In genomic region chr2:70002241-70002896, GRCh38 we compare ENCODE assay signal across 12 cellular contexts. TPM values are rescaled to one million over a fixed set of nuclear protein-coding genes. Genes with fewer than 3 reads are reported as not detected.
DNase-seq lines count a peak whose midpoint lies in the region; ATAC-seq, FAIRE-seq and TF ChIP-seq lines count a peak whose summit lies in the region.
"Had no signal": no experiment of that assay in that cellular context is flagged by ENCODE, and none has a peak within 500 bp of the region (broad histone marks: within the 10 kb centered on the region; RNA-seq: fewer than 3 reads in every experiment).

No MANE protein-coding gene starts in this region.

- ATAC-seq in K562 (no peak), GM21526 (IDR thresholded peaks at IDR 0.05; ENCODE audit: low FRiP score, unreplicated experiment) (no peak)

- no peak for FAIRE-seq in K562 (lab: Jason Lieb, UNC)

- TF ChIP-seq EP300 in K562 (IDR thresholded peaks at IDR 0.05; ENCODE audit: low read length) = no peak
- TF ChIP-seq EP300 in suprapubic skin (IDR thresholded peaks at IDR 0.05) = no peak

- H3K4me1 ChIP-seq in K562 (replicated peaks in 1 of 2; ENCODE audit: control insufficient read depth in 2 of 2, insufficient read depth in 2 of 2, low read length in 2 of 2) (peaks cover 27 to 34% of the 10 kb centered on the region in 2 experiments; a peak in 4 of 5 replicates), suprapubic skin (no peaks in the 10 kb centered on the region)

- H3K4me3 ChIP-seq in K562 = no peak overlapping the region
- H3K4me3 ChIP-seq in suprapubic skin = no peak overlapping the region
- H3K4me3 ChIP-seq: coronary artery had no signal

- H3K27ac Mint-ChIP-seq in activated T-cell treated with anti-CD3 and anti-CD28 coated beads, Interleukin-2, amount 50 U/mL, for 24 hours = peak overlapping the region; percentile 41

- H3K9me3 ChIP-seq in K562 (replicated peaks; ENCODE audit: control insufficient read depth, insufficient read depth, low read depth, low read length) = no peaks in the 10 kb centered on the region
- no peaks in the 10 kb centered on the region for H3K9me3 ChIP-seq in suprapubic skin

- H3K9ac ChIP-seq in K562 (ENCODE audit: insufficient read depth in 1 of 2, low read depth in 2 of 2, low read length in 2 of 2) = no peak overlapping the region; a peak in 1 of 4 replicates

- H3K27me3 ChIP-seq in K562 (ENCODE audit: control insufficient read depth in 2 of 2, insufficient read depth in 2 of 2, low read length in 2 of 2) (no peaks in the 10 kb centered on the region), suprapubic skin (no peaks in the 10 kb centered on the region)

- H3K9me1 ChIP-seq in K562 (ENCODE audit: control insufficient read depth, insufficient read depth, low read length) = no peaks in the 10 kb centered on the region

- H3K27ac ChIP-seq in K562 (ENCODE audit: extremely low read depth, low read depth, low read length) (no peak overlapping the region), suprapubic skin (no peak overlapping the region)
- H3K27ac ChIP-seq: coronary artery had no signal

- no peak overlapping the region for H3K4me3 Mint-ChIP-seq in activated T-cell treated with anti-CD3 and anti-CD28 coated beads, Interleukin-2, amount 50 U/mL, for 24 hours

- CTCF ChIA-PET in K562 (lab: Yijun Ruan, JAX; ENCODE audit: low intra/inter-chr PET ratio) = no interaction called here

- H3K4me2 ChIP-seq in K562 (ENCODE audit: insufficient read depth, low read length) = no peak overlapping the region

- peak overlapping the region; percentile 40; the same call in 1 of the 2 replicates for H2AFZ ChIP-seq in K562 (ENCODE audit: low read depth, low read length)

- 46% methylated on average over 2 of the region's 2 CpGs for WGBS in K562 (ENCODE audit: insufficient coverage, low coverage, missing lambda C conversion rate)
- 70% methylated on average over 2 of the region's 2 CpGs for WGBS in suprapubic skin

- H3K36me3 ChIP-seq in K562 (ENCODE audit: control insufficient read depth, insufficient read depth, low read length) (no peaks in the 10 kb centered on the region), suprapubic skin (no peaks in the 10 kb centered on the region)

- in situ Hi-C loops in K562 (cut with MboI) = no loop called here

- intact Hi-C loops in K562 (cut with micrococcal nuclease) = loop anchor here (5.0 kb wide), 1 partner anchor 140 kb away; no protein-coding TSS in a partner anchor

- H3K4me1 Mint-ChIP-seq in activated T-cell treated with anti-CD3 and anti-CD28 coated beads, Interleukin-2, amount 50 U/mL, for 24 hours (ENCODE audit: low read depth) = peaks cover 15% of the 10 kb centered on the region

- BruUV-seq in K562 (replicated peaks; lab: Mats Ljungman, UMichigan) = no TSS peak

- no peaks in the 10 kb centered on the region for H3K9me3 Mint-ChIP-seq in activated T-cell treated with anti-CD3 and anti-CD28 coated beads, Interleukin-2, amount 50 U/mL, for 24 hours

- no peaks in the 10 kb centered on the region for H4K20me1 ChIP-seq in K562 (replicated peaks; ENCODE audit: control insufficient read depth, insufficient read depth, low read length)

- no peak for TF ChIP-seq POLR2A in K562 (conservative IDR thresholded peaks at IDR 0.05)
- no peak for TF ChIP-seq POLR2A in suprapubic skin (IDR thresholded peaks at IDR 0.05)

- no peak for DNase-seq in activated T-cell treated with anti-CD3 and anti-CD28 coated beads, Interleukin-2, amount 50 U/mL, for 24 hours
- DNase-seq in activated T-cell treated with anti-CD3 and anti-CD28 coated beads for 4 hours (no peak), NCI-H1105 treated with DMSO at 0.1 percent for 48 hours (lab: John Stamatoyannopoulos, UW) (peak; percentile 29), K562 (ENCODE audit: extremely low read depth in 1 of 4, low spot score in 3 of 4) (peak in 1 of 4 experiments; percentile 7), suprapubic skin (ENCODE audit: low spot score in 2 of 2) (peak; percentile 9 to 26), GDM1 (lab: John Stamatoyannopoulos, UW) (no peak)
- DNase-seq in activated CD4-positive, alpha-beta T cell treated with anti-CD3 and anti-CD28 coated beads, Interleukin-2, amount 50 U/mL, for 1 hour = no peak
- DNase-seq: amniotic stem cell; NCI-H1048; stimulated activated CD4-positive, alpha-beta T cell treated with anti-CD3 and anti-CD28 coated beads, Interleukin-1b, Interleukin-23, amount 100 ng/mL, for 48 hours had no signal

- TF ChIP-seq CTCF in K562 (IDR thresholded peaks at IDR 0.05 in 2 of 3, conservative IDR thresholded peaks at IDR 0.05 in 1 of 3; ENCODE audit: insufficient read depth in 2 of 3, low read depth in 1 of 3, low read length in 3 of 3) (no peak), suprapubic skin (IDR thresholded peaks at IDR 0.05) (no peak)

- H3K27me3 Mint-ChIP-seq in activated T-cell treated with anti-CD3 and anti-CD28 coated beads, Interleukin-2, amount 50 U/mL, for 24 hours = no peaks in the 10 kb centered on the region

- POLR2A ChIA-PET in K562 (lab: Yijun Ruan, JAX) = interaction anchor here (0.8 kb wide), 1 partner anchor 21 kb away, joined by 3 read pairs; no protein-coding TSS in a partner anchor

- TF ChIP-seq RAD21 in K562 (CRISPR knock-in tag; conservative IDR thresholded peaks at IDR 0.05 in 1 of 2, IDR thresholded peaks at IDR 0.05 in 1 of 2) = no peak

- no peaks in the 10 kb centered on the region for H3K79me2 ChIP-seq in K562 (ENCODE audit: control insufficient read depth, insufficient read depth, low read length)

- H3K36me3 Mint-ChIP-seq in activated T-cell treated with anti-CD3 and anti-CD28 coated beads, Interleukin-2, amount 50 U/mL, for 24 hours (ENCODE audit: low read depth) = no peaks in the 10 kb centered on the region

TF ChIP-seq in K562, 482 proteins besides CTCF, POLR2A, EP300 and RAD21:
- TF ChIP-seq SPI1 (IDR thresholded peaks at IDR 0.05; ENCODE audit: borderline replicate concordance, low read depth, low read length) (peak; percentile 55; the same call in 1 of the 2 replicates), PKNOX1 (IDR thresholded peaks at IDR 0.05) (0 out of 2 replicates have a peak, but pooled peaks have one; percentile 24), EWSR1 (IDR thresholded peaks at IDR 0.05; ENCODE audit: borderline replicate concordance, low read depth, partially characterized antibody) (no peak), ZNF24 (IDR thresholded peaks at IDR 0.05) (peak; percentile 76; the same call in 1 of the 2 replicates), XRCC5 (IDR thresholded peaks at IDR 0.05; ENCODE audit: low read depth, low read length) (no peak), NFIC (IDR thresholded peaks at IDR 0.05) (peak; percentile 89)

RNA-seq across cellular contexts. Expression of gene ASPRV1, which starts 40.9 kb away (rescaled TPM):
- 1.2 and 2.8 TPM in 2 replicates for total RNA-seq in K562 (2011; cell fraction: chromatin; rRNA removed; ENCODE audit: low replicate concordance)
- total RNA-seq in K562 (2011; cell fraction: nucleolus; rRNA removed) = 1.6 and 2.0 TPM in 2 replicates
- total RNA-seq in K562 (2011; cell fraction: nucleoplasm; rRNA removed) = 1.2 and 1.5 TPM in 2 replicates
- total RNA-seq in K562 (2014; rRNA removed) = 0.36 and 0.57 TPM in 2 replicates
- 0.33 and 0.45 TPM in 2 replicates for total RNA-seq in K562 (2014; rRNA removed; fragmentation: Illumina TruSeq; extraction: Trizol)
- 0.58 and 0.64 TPM in 2 replicates for total RNA-seq in K562 (2015; rRNA removed; fragmentation: Illumina TruSeq; extraction: Trizol)
- total RNA-seq in K562 (2021) = 0.58 and 0.60 TPM in 2 replicates
- 0.55 and 0.72 TPM in 2 replicates for polyA plus RNA-seq in K562 (2011; rRNA removed)
- 0.43 and 0.48 TPM in 2 replicates for polyA plus RNA-seq in K562 (2011; cell fraction: cytosol; rRNA removed)
- polyA plus RNA-seq in K562 (2011; cell fraction: nucleus; rRNA removed) = 0.63 TPM in 2 replicates
- 0.62 and 0.97 TPM in 2 replicates for polyA plus RNA-seq in K562 (2012)
- 0.45 and 0.60 TPM in 2 replicates for polyA plus RNA-seq in K562 (2014; fragmentation: Illumina TruSeq; extraction: Trizol)
- under 1 TPM in 1 of 2 experiments, not detected in 1; 0.17 TPM for polyA plus RNA-seq in K562 (2014; fragmentation: Nextera tagmentation; extraction: Ambion mirVana)
- 0.49 and 0.71 TPM in 2 replicates for polyA plus RNA-seq in K562 (2014; rRNA removed)
- polyA minus RNA-seq in K562 (2011; rRNA and poly(A)+ RNA removed) = 0.42 and 0.81 TPM in 2 replicates
- not detected in 2 replicates for polyA minus RNA-seq in K562 (2011; cell fraction: cytosol; rRNA and poly(A)+ RNA removed)
- 0.22 and 0.27 TPM in 2 replicates for polyA minus RNA-seq in K562 (2011; cell fraction: nucleus; rRNA and poly(A)+ RNA removed)
- 100 to 1,000 TPM in 3 of 4 donors, 10 to 100 TPM in 1; 45.3 to 805 (median 558) TPM for total RNA-seq in suprapubic skin

Comparison
In these comparisons a context has a peak if more than half of its experiments do, and no peak if none do; other contexts are left out.
1. DNase-seq: peak in NCI-H1105 treated with DMSO at 0.1 percent for 48 hours (single experiment) and suprapubic skin (2 of 2); none in activated T-cell treated with anti-CD3 and anti-CD28 coated beads, Interleukin-2, amount 50 U/mL, for 24 hours (single experiment), activated T-cell treated with anti-CD3 and anti-CD28 coated beads for 4 hours (single experiment), GDM1 (single experiment) and activated CD4-positive, alpha-beta T cell treated with anti-CD3 and anti-CD28 coated beads, Interleukin-2, amount 50 U/mL, for 1 hour (single experiment).
2. RNA of gene ASPRV1, which starts 40.9 kb away (total RNA-seq): 45.3 to 805 TPM in suprapubic skin; 0.33 to 2.8 TPM in K562; every median in the first group is over 10 times any median in the second.